22 cellular contexts compared by ENCODE assay signal in the genomic region with DNA sequence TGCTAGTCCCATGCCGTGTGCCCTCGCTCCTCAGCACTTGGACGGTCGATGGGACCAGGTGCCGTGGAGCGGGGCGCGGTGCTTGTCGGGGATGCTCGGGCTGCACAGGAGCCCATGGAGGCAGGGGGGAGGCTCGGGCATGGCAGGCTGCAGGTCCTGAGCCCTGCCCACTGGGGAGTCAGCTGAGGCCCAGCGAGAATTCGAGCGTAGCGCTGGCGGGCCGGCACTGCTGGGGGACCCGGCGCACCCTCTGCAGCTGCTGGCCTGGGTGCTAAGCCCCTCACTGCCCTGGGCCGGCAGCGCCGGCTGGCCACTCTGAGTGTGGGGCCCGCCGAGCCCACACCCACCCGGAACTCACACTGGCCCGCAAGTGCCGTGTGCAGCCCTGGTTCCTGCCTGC. TPM values are rescaled to one million over a fixed set of nuclear protein-coding genes. Genes with fewer than 3 reads are reported as not detected.
DNase-seq lines count a peak whose midpoint lies in the region; ATAC-seq, FAIRE-seq and TF ChIP-seq lines count a peak whose summit lies in the region.
"Had no signal": no experiment of that assay in that cellular context is flagged by ENCODE, and none has a peak within 500 bp of the region (broad histone marks: within the 10 kb centered on the region; RNA-seq: fewer than 3 reads in every experiment).

No MANE protein-coding gene starts in this region.

- TF ChIP-seq CTCF in RWPE2 (IDR thresholded peaks at IDR 0.05; ENCODE audit: poor library complexity, severe bottlenecking), result no peak
- TF ChIP-seq CTCF in brain microvascular endothelial cell (IDR thresholded peaks at IDR 0.05; ENCODE audit: low read depth, low read length, missing control alignments), result no peak
- no peak for TF ChIP-seq CTCF in sigmoid colon (IDR thresholded peaks at IDR 0.05)

- no peak overlapping the region for H2BK5ac ChIP-seq in neuronal stem cell (ENCODE audit: low read length)

- H3K14ac ChIP-seq in neuronal stem cell (ENCODE audit: low read length), result no peak overlapping the region

- H3K27ac ChIP-seq in RWPE2 (ENCODE audit: poor library complexity, severe bottlenecking) (no peak overlapping the region), brain microvascular endothelial cell (peak overlapping the region; percentile 10), neuronal stem cell (replicated peaks; ENCODE audit: low read length) (no peak overlapping the region), sigmoid colon (no peak overlapping the region), small intestine (ENCODE audit: low read depth in 1 of 2, low read length in 1 of 2) (no peak overlapping the region)
- H3K27ac ChIP-seq: BLaER1 had no signal

- peak overlapping the region; percentile 65 for H4K8ac ChIP-seq in neuronal stem cell (ENCODE audit: low read depth, low read length)

- H2AFZ ChIP-seq in neuronal stem cell (ENCODE audit: low read length), result no peak overlapping the region

- H3K23ac ChIP-seq in neuronal stem cell (ENCODE audit: low read depth, low read length, poor library complexity), result no peak overlapping the region

- intact Hi-C loops in sigmoid colon (cut with DNase I), result no loop called here

- TF ChIP-seq POLR2A in sigmoid colon (IDR thresholded peaks at IDR 0.05), result no peak

- H3K4me3 ChIP-seq in RWPE2 (ENCODE audit: severe bottlenecking) (no peak overlapping the region), brain microvascular endothelial cell (ENCODE audit: low read depth, low read length) (no peak overlapping the region), neuronal stem cell (ENCODE audit: low read length in 2 of 2) (no peak overlapping the region), sigmoid colon (no peak overlapping the region), small intestine (ENCODE audit: low read depth in 1 of 2, low read length in 2 of 2) (no peak overlapping the region)
- H3K4me3 ChIP-seq: BLaER1 had no signal

- H3K9me3 ChIP-seq in RWPE2 (ENCODE audit: severe bottlenecking), result no peaks in the 10 kb centered on the region
- no peaks in the 10 kb centered on the region for H3K9me3 ChIP-seq in neuronal stem cell (replicated peaks in 1 of 2; ENCODE audit: control insufficient read depth in 2 of 2, insufficient read depth in 1 of 2, low read depth in 1 of 2, low read length in 2 of 2)
- peaks cover 0 to 1% (median 0%) of the 10 kb centered on the region in 4 donors for H3K9me3 ChIP-seq in sigmoid colon
- H3K9me3 ChIP-seq in small intestine (ENCODE audit: control insufficient read depth, low read depth), result no peaks in the 10 kb centered on the region

- TF ChIP-seq EP300 in sigmoid colon (IDR thresholded peaks at IDR 0.05), result no peak

- H2BK120ac ChIP-seq in neuronal stem cell (ENCODE audit: low read depth, low read length), result no peak overlapping the region

- H3K27me3 ChIP-seq in RWPE2 (ENCODE audit: insufficient read depth, poor library complexity, severe bottlenecking), result no peaks in the 10 kb centered on the region
- no peaks in the 10 kb centered on the region for H3K27me3 ChIP-seq in brain microvascular endothelial cell (replicated peaks)
- H3K27me3 ChIP-seq in neuronal stem cell (ENCODE audit: control insufficient read depth in 3 of 3, insufficient read depth in 3 of 3, low read depth in 1 of 3, low read length in 3 of 3), result no peaks in the 10 kb centered on the region
- no peaks in the 10 kb centered on the region for H3K27me3 ChIP-seq in sigmoid colon
- H3K27me3 ChIP-seq in small intestine (ENCODE audit: control insufficient read depth in 2 of 2, insufficient read depth in 2 of 2, low read length in 2 of 2), result no peaks in the 10 kb centered on the region
- H3K27me3 ChIP-seq: BE2C, BLaER1 had no signal

- no peak for FAIRE-seq in small intestine (lab: Jason Lieb, UNC)
- FAIRE-seq: A204.1, D721Med, G401.6, GM12891 had no signal

- H3K4ac ChIP-seq in neuronal stem cell (ENCODE audit: low read length), result no peak overlapping the region

- in situ Hi-C loops in brain microvascular endothelial cell (cut with HindIII; ENCODE audit: low pct_ligation_motif_present, low sequenced_read_pairs), result no loop called here

- H3K4me1 ChIP-seq in RWPE2 (ENCODE audit: insufficient read depth, poor library complexity, severe bottlenecking), result no peaks in the 10 kb centered on the region
- no peaks in the 10 kb centered on the region for H3K4me1 ChIP-seq in neuronal stem cell (ENCODE audit: control insufficient read depth in 2 of 2, insufficient read depth in 1 of 2, low read depth in 1 of 2, low read length in 2 of 2)
- H3K4me1 ChIP-seq in sigmoid colon, result peaks cover 0 to 8% (median 3%) of the 10 kb centered on the region in 4 donors
- no peaks in the 10 kb centered on the region for H3K4me1 ChIP-seq in small intestine (ENCODE audit: control insufficient read depth in 2 of 2, insufficient read depth in 1 of 2, low read depth in 1 of 2, low read length in 1 of 2)
- H3K4me1 ChIP-seq: BE2C, BLaER1 had no signal

- H3K18ac ChIP-seq in neuronal stem cell (ENCODE audit: low read length), result no peak overlapping the region

- ATAC-seq in RWPE2 (ENCODE audit: low read depth) (no peak), GM18907 (IDR thresholded peaks at IDR 0.05; ENCODE audit: unreplicated experiment) (no peak), HG02610 (IDR thresholded peaks at IDR 0.05; ENCODE audit: unreplicated experiment) (no peak)

- H2BK15ac ChIP-seq in neuronal stem cell (ENCODE audit: low read length), result no peak overlapping the region

- H4K91ac ChIP-seq in neuronal stem cell (ENCODE audit: low read depth, low read length, poor library complexity), result no peak overlapping the region

- DNase-seq in RWPE2 (ENCODE audit: low spot score) (peak; percentile 56), brain microvascular endothelial cell (no peak), neuronal stem cell (ENCODE audit: low spot score) (no peak), sigmoid colon (peak; percentile 59), small intestine (no peak)
- DNase-seq: 8988T; ACHN; BE2C; C1 segment of cervical spinal cord; CD4-positive, alpha-beta memory T cell; CD4-positive, CD25-positive, alpha-beta regulatory T cell; CD8-positive, alpha-beta memory T cell; COR-L47; DMS79 treated with DMSO at 0.1 percent for 48 hours; GF-D8 had no signal

- H3K4me2 ChIP-seq in neuronal stem cell (ENCODE audit: insufficient read depth, low read length, poor library complexity, severe bottlenecking), result no peak overlapping the region
- H3K4me2 ChIP-seq: BLaER1 had no signal

- H3K36me3 ChIP-seq in RWPE2 (ENCODE audit: low read depth) (no peaks in the 10 kb centered on the region), brain microvascular endothelial cell (replicated peaks) (no peaks in the 10 kb centered on the region), neuronal stem cell (replicated peaks in 1 of 2; ENCODE audit: control insufficient read depth in 2 of 2, insufficient read depth in 2 of 2, low read length in 2 of 2) (no peaks in the 10 kb centered on the region), sigmoid colon (no peaks in the 10 kb centered on the region), small intestine (ENCODE audit: control insufficient read depth in 2 of 2, insufficient read depth in 2 of 2, low read length in 2 of 2) (no peaks in the 10 kb centered on the region)
- H3K36me3 ChIP-seq: BE2C, BLaER1 had no signal

- H2AK5ac ChIP-seq in neuronal stem cell (ENCODE audit: low read depth, low read length), result no peak overlapping the region

- no peaks in the 10 kb centered on the region for H3K79me1 ChIP-seq in neuronal stem cell (ENCODE audit: low read depth, low read length)

- no peak overlapping the region for H3K9ac ChIP-seq in neuronal stem cell (ENCODE audit: low read depth, low read length, poor library complexity)
- H3K9ac ChIP-seq: BLaER1 had no signal

- no CpG with 5 or more reads among the region's 27 CpGs for WGBS in neuronal stem cell (ENCODE audit: extremely low coverage in 2 of 2, insufficient read length in 2 of 2, insufficient replicate concordance in 1 of 2), 2 donors
- WGBS in sigmoid colon, 2 donors, result 98% methylated on average over 27 of the region's 27 CpGs
- 94 to 98% (median 98%) methylated on average over 21 to 27 of the region's 27 CpGs for WGBS in small intestine, 3 donors

- H2BK12ac ChIP-seq in neuronal stem cell (ENCODE audit: low read length), result peak overlapping the region; percentile 10

RNA-seq across cellular contexts. Expression of a gene that starts 44.7 kb away (rescaled TPM):
- 4.0 TPM for polyA plus RNA-seq in neuronal stem cell (2013, experiment 1 of 2)
- 3.9 TPM for polyA plus RNA-seq in neuronal stem cell (2013, experiment 2 of 2)
- total RNA-seq in sigmoid colon, result 10 to 100 TPM; 19.0 to 37.7 (median 26.4) TPM
- polyA plus RNA-seq in sigmoid colon (1 to 10 TPM; 5.3 to 9.7 (median 6.6) TPM), small intestine (10 to 100 TPM in 2 of 3 donors, 1 to 10 TPM in 1; 8.3 to 15.5 (median 10.5) TPM)

Comparison
In these comparisons a context has a peak if more than half of its experiments do, and no peak if none do; other contexts are left out.
1. DNase-seq: peak in RWPE2 (single experiment) and sigmoid colon (single experiment); none in brain microvascular endothelial cell (single experiment), neuronal stem cell (single experiment) and small intestine (single experiment).